In the genomic region with DNA sequence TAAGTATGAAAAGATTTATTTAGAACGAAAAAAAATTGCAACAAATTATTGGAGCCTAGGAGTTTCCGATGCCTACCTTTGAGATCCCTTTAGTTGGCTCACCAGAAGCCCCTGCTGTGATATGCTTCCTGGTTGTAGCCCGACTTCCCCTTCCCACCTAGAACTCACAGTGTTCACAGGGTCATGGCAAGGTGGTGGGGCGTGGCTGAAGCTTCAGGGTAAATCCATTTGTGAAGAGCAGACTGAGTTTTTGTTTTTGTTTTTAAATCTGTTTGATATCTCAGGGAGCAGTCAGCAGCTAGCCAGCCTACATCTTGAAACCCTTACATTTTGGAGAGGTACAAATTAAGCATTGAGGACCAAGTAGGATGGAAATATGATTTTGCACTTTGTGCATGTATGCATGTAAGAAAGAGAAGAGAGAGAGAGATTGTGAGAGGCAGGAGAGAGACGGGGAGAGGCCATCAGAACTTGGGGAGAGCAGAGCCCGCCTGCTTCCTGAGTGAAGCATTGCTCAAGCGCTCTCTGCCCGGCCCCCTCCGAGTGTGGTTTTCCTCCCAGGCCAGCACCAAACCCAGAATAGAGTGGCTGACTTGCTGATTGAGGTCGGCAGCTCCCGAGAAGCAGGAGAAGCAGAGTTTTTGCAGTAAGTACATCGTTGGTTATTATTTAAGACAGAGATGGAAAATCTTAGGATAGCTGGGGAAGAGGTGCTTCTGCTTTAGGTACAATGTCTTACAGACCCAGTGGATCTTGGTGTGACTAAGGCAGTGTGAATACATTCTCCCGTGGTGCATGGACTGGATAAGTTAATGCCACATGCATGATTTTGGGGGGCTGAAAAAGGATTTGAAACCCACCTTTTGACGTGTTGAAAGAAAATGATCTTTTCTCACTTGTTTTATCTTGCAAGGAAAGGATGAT, we compare ENCODE assay signal across 8 cellular contexts.
DNase-seq lines count a peak whose midpoint lies in the region; ATAC-seq and TF ChIP-seq lines count a peak whose summit lies in the region.

No MANE protein-coding gene starts in this region.

- peak overlapping the region; percentile 43 for H3K4me3 ChIP-seq in osteoblast (ENCODE audit: insufficient read depth, low read length)

- peak overlapping the region; percentile 42 for H2AFZ ChIP-seq in osteoblast (ENCODE audit: low read length)

- ATAC-seq in GM21526 (IDR thresholded peaks at IDR 0.05; ENCODE audit: low FRiP score, unreplicated experiment) = peak; percentile 56

- H3K27ac ChIP-seq in cingulate gyrus (ENCODE audit: low read depth, low read length) (peak overlapping the region; percentile 84), osteoblast (ENCODE audit: low read depth, low read length) (no peak overlapping the region)

- DNase-seq in A172 (ENCODE audit: low spot score) = peak; percentile 30
- peak; percentile 12 for DNase-seq in T-helper 9 cell
- DNase-seq in osteoblast (ENCODE audit: insufficient read length, low spot score, missing footprints) = peak; percentile 78
- no peak for DNase-seq in hepatic stellate cell (ENCODE audit: low spot score)
- DNase-seq in NCI-H146 (lab: John Stamatoyannopoulos, UW) = no peak
- DNase-seq in DMS53 (lab: John Stamatoyannopoulos, UW) = no peak

- H3K36me3 ChIP-seq in osteoblast (ENCODE audit: insufficient read depth, low read length) = no peaks in the 10 kb centered on the region

- no peaks in the 10 kb centered on the region for H4K20me1 ChIP-seq in osteoblast (ENCODE audit: insufficient read depth, low read length)

- no peaks in the 10 kb centered on the region for H3K79me2 ChIP-seq in osteoblast (ENCODE audit: insufficient read depth, low read length)

- no peaks in the 10 kb centered on the region for H3K9me3 ChIP-seq in osteoblast (ENCODE audit: low read depth, low read length)

- H3K4me1 ChIP-seq in osteoblast (ENCODE audit: insufficient read depth, low read length) = peaks cover 19% of the 10 kb centered on the region

- H3K27me3 ChIP-seq in osteoblast (ENCODE audit: insufficient read depth, low read length) = no peaks in the 10 kb centered on the region

- no peak for TF ChIP-seq CTCF in osteoblast (IDR thresholded peaks at IDR 0.05; ENCODE audit: extremely low read depth, low read depth, low read length)

- H3K4me2 ChIP-seq in osteoblast (ENCODE audit: insufficient read depth, low read length) = peak overlapping the region; percentile 66

Comparison
In these comparisons a context has a peak if more than half of its experiments do, and no peak if none do; other contexts are left out.
1. DNase-seq: peak in A172 (single experiment), T-helper 9 cell (single experiment) and osteoblast (single experiment); none in hepatic stellate cell (single experiment), NCI-H146 (single experiment) and DMS53 (single experiment).